ENCODE assay signal across 1 cellular context in the genomic region with DNA sequence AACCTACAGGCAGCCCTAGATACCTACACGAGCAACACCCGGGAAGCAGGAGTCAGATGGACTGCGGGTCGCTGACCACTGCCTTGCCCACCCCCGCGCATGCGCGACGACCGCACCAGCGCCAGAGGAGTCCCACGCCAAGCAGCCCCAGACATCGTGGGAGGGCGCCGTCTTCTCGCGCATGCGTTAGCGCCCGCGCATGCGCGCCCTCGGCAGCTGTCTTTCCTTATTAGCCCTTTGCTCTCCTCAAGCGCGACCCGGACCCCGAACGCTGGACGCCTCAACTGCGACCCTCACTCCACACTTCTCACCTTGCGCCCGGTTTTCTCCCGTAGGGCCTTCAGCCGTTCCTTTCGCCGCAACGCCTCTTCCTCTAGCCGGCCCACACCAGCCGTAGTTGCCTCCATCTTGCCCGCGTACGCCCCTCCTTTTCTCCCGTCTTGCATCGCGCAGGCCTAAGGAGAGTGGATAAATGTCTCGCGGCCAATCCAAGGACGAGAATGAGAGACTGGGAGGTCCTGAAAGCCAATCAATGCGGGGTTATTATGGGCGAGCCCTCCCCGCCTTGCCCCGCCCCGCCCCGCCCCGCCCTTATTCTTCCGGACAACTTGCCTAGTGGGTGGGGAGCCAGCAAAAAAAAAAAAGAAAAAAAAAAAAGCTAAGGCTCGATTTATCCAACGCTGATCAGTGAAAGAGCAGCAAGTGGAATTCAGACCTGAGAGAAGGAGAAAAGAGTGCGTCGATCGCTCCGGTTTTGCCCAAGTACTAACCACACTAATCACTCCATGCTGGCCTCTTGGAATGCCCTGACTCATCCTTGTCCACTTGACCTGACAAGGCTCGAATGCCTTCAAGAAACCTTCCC.
A peak's percentile ranks its signal among the peaks of the same experiment; 100 is the strongest.
TF ChIP-seq lines count a peak whose summit lies in the region.

A gene (minus strand): TSS at position 420 of the 865 bp plus-strand sequence. CDS start 13 bp downstream, at position 407.

TF ChIP-seq in K562, 482 proteins besides CTCF, POLR2A, EP300 and RAD21 (continued from another document and continues in another):
- TF ChIP-seq CEBPG (CRISPR knock-in tag; IDR thresholded peaks at IDR 0.05): peak; percentile 6; the same call in 1 of the 2 replicates
- no peak for TF ChIP-seq CEBPG (tag; conservative IDR thresholded peaks at IDR 0.05 in 1 of 2, IDR thresholded peaks at IDR 0.05 in 1 of 2)
- no peak for TF ChIP-seq ZNF347 (CRISPR knock-in tag; IDR thresholded peaks at IDR 0.05; ENCODE audit: low read depth)
- TF ChIP-seq, protein P1, sequence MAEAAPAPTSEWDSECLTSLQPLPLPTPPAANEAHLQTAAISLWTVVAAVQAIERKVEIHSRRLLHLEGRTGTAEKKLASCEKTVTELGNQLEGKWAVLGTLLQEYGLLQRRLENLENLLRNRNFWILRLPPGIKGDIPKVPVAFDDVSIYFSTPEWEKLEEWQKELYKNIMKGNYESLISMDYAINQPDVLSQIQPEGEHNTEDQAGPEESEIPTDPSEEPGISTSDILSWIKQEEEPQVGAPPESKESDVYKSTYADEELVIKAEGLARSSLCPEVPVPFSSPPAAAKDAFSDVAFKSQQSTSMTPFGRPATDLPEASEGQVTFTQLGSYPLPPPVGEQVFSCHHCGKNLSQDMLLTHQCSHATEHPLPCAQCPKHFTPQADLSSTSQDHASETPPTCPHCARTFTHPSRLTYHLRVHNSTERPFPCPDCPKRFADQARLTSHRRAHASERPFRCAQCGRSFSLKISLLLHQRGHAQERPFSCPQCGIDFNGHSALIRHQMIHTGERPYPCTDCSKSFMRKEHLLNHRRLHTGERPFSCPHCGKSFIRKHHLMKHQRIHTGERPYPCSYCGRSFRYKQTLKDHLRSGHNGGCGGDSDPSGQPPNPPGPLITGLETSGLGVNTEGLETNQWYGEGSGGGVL (CRISPR knock-in tag; IDR thresholded peaks at IDR 0.05): no peak
- no peak; the same call in 1 of the 2 replicates for TF ChIP-seq ZNF232 (CRISPR knock-in tag; IDR thresholded peaks at IDR 0.05)
- TF ChIP-seq, protein P2, sequence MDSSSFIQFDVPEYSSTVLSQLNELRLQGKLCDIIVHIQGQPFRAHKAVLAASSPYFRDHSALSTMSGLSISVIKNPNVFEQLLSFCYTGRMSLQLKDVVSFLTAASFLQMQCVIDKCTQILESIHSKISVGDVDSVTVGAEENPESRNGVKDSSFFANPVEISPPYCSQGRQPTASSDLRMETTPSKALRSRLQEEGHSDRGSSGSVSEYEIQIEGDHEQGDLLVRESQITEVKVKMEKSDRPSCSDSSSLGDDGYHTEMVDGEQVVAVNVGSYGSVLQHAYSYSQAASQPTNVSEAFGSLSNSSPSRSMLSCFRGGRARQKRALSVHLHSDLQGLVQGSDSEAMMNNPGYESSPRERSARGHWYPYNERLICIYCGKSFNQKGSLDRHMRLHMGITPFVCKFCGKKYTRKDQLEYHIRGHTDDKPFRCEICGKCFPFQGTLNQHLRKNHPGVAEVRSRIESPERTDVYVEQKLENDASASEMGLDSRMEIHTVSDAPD (CRISPR knock-in tag; IDR thresholded peaks at IDR 0.05): no peak
- peak; percentile 74; the same call in 1 of the 2 replicates for TF ChIP-seq ZNF212 (CRISPR knock-in tag; IDR thresholded peaks at IDR 0.05)
- TF ChIP-seq SIN3A (IDR thresholded peaks at IDR 0.05; ENCODE audit: borderline replicate concordance in 2 of 2, control insufficient read depth in 1 of 2, low read depth in 2 of 2, low read length in 2 of 2): peak; percentile 74 to 93; a peak in 2 of 4 replicates
- TF ChIP-seq ESRRA (IDR thresholded peaks at IDR 0.05; ENCODE audit: borderline replicate concordance, low read depth): peak; percentile 79; the same call in 1 of the 2 replicates
- TF ChIP-seq MCM5 (IDR thresholded peaks at IDR 0.05; ENCODE audit: low read depth): no peak
- TF ChIP-seq, protein P3, sequence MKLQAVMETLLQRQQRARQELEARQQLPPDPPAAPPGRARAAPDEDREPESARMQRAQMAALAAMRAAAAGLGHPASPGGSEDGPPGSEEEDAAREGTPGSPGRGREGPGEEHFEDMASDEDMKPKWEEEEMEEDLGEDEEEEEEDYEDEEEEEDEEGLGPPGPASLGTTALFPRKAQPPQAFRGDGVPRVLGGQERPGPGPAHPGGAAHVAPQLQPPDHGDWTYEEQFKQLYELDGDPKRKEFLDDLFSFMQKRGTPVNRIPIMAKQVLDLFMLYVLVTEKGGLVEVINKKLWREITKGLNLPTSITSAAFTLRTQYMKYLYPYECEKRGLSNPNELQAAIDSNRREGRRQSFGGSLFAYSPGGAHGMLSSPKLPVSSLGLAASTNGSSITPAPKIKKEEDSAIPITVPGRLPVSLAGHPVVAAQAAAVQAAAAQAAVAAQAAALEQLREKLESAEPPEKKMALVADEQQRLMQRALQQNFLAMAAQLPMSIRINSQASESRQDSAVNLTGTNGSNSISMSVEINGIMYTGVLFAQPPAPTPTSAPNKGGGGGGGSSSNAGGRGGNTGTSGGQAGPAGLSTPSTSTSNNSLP (IDR thresholded peaks at IDR 0.05; ENCODE audit: borderline replicate concordance, low read depth, low read length): peak; percentile 96; the same call in 1 of the 2 replicates
- TF ChIP-seq SREBF2 (CRISPR knock-in tag; IDR thresholded peaks at IDR 0.05): no peak
- no peak for TF ChIP-seq SPI1 (IDR thresholded peaks at IDR 0.05; ENCODE audit: borderline replicate concordance, low read depth, low read length)
- TF ChIP-seq NCOA2 (IDR thresholded peaks at IDR 0.05; ENCODE audit: partially characterized antibody in 2 of 2): no peak
- TF ChIP-seq, protein P4, sequence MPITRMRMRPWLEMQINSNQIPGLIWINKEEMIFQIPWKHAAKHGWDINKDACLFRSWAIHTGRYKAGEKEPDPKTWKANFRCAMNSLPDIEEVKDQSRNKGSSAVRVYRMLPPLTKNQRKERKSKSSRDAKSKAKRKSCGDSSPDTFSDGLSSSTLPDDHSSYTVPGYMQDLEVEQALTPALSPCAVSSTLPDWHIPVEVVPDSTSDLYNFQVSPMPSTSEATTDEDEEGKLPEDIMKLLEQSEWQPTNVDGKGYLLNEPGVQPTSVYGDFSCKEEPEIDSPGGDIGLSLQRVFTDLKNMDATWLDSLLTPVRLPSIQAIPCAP (CRISPR knock-in tag; IDR thresholded peaks at IDR 0.05; ENCODE audit: borderline replicate concordance): no peak
- TF ChIP-seq ZNF384 (IDR thresholded peaks at IDR 0.05; ENCODE audit: low read depth, low read length): peak; percentile 100
- TF ChIP-seq TCF3 (CRISPR knock-in tag; IDR thresholded peaks at IDR 0.05): peak; percentile 48
- TF ChIP-seq SP2 (IDR thresholded peaks at IDR 0.05; ENCODE audit: extremely low read depth, low read depth, low read length, poor library complexity, severe bottlenecking): peak; percentile 52
- TF ChIP-seq, protein P5, sequence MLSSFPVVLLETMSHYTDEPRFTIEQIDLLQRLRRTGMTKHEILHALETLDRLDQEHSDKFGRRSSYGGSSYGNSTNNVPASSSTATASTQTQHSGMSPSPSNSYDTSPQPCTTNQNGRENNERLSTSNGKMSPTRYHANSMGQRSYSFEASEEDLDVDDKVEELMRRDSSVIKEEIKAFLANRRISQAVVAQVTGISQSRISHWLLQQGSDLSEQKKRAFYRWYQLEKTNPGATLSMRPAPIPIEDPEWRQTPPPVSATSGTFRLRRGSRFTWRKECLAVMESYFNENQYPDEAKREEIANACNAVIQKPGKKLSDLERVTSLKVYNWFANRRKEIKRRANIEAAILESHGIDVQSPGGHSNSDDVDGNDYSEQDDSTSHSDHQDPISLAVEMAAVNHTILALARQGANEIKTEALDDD (IDR thresholded peaks at IDR 0.05): peak; percentile 85
- TF ChIP-seq, protein P6, sequence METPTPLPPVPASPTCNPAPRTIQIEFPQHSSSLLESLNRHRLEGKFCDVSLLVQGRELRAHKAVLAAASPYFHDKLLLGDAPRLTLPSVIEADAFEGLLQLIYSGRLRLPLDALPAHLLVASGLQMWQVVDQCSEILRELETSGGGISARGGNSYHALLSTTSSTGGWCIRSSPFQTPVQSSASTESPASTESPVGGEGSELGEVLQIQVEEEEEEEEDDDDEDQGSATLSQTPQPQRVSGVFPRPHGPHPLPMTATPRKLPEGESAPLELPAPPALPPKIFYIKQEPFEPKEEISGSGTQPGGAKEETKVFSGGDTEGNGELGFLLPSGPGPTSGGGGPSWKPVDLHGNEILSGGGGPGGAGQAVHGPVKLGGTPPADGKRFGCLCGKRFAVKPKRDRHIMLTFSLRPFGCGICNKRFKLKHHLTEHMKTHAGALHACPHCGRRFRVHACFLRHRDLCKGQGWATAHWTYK (CRISPR knock-in tag; IDR thresholded peaks at IDR 0.05): peak; percentile 82
- no peak for TF ChIP-seq ZNF217 (CRISPR knock-in tag; IDR thresholded peaks at IDR 0.05)
- TF ChIP-seq, protein P7, sequence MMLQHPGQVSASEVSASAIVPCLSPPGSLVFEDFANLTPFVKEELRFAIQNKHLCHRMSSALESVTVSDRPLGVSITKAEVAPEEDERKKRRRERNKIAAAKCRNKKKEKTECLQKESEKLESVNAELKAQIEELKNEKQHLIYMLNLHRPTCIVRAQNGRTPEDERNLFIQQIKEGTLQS (IDR thresholded peaks at IDR 0.05): peak; percentile 88
- TF ChIP-seq, protein P7 (CRISPR knock-in tag; conservative IDR thresholded peaks at IDR 0.05): no peak
- TF ChIP-seq, protein P8, sequence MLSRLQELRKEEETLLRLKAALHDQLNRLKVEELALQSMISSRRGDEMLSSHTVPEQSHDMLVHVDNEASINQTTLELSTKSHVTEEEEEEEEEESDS (CRISPR knock-in tag; IDR thresholded peaks at IDR 0.05): no peak
- TF ChIP-seq, protein P9, sequence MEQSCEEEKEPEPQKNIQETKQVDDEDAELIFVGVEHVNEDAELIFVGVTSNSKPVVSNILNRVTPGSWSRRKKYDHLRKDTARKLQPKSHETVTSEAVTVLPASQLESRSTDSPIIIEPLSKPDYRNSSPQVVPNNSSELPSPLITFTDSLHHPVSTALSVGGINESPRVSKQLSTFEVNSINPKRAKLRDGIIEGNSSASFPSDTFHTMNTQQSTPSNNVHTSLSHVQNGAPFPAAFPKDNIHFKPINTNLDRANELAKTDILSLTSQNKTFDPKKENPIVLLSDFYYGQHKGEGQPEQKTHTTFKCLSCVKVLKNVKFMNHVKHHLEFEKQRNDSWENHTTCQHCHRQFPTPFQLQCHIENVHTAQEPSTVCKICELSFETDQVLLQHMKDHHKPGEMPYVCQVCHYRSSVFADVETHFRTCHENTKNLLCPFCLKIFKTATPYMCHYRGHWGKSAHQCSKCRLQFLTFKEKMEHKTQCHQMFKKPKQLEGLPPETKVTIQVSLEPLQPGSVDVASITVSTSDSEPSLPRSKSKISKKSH (CRISPR knock-in tag; IDR thresholded peaks at IDR 0.05): no peak
- TF ChIP-seq, protein P10, sequence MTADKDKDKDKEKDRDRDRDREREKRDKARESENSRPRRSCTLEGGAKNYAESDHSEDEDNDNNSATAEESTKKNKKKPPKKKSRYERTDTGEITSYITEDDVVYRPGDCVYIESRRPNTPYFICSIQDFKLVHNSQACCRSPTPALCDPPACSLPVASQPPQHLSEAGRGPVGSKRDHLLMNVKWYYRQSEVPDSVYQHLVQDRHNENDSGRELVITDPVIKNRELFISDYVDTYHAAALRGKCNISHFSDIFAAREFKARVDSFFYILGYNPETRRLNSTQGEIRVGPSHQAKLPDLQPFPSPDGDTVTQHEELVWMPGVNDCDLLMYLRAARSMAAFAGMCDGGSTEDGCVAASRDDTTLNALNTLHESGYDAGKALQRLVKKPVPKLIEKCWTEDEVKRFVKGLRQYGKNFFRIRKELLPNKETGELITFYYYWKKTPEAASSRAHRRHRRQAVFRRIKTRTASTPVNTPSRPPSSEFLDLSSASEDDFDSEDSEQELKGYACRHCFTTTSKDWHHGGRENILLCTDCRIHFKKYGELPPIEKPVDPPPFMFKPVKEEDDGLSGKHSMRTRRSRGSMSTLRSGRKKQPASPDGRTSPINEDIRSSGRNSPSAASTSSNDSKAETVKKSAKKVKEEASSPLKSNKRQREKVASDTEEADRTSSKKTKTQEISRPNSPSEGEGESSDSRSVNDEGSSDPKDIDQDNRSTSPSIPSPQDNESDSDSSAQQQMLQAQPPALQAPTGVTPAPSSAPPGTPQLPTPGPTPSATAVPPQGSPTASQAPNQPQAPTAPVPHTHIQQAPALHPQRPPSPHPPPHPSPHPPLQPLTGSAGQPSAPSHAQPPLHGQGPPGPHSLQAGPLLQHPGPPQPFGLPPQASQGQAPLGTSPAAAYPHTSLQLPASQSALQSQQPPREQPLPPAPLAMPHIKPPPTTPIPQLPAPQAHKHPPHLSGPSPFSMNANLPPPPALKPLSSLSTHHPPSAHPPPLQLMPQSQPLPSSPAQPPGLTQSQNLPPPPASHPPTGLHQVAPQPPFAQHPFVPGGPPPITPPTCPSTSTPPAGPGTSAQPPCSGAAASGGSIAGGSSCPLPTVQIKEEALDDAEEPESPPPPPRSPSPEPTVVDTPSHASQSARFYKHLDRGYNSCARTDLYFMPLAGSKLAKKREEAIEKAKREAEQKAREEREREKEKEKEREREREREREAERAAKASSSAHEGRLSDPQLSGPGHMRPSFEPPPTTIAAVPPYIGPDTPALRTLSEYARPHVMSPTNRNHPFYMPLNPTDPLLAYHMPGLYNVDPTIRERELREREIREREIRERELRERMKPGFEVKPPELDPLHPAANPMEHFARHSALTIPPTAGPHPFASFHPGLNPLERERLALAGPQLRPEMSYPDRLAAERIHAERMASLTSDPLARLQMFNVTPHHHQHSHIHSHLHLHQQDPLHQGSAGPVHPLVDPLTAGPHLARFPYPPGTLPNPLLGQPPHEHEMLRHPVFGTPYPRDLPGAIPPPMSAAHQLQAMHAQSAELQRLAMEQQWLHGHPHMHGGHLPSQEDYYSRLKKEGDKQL (CRISPR knock-in tag; IDR thresholded peaks at IDR 0.05; ENCODE audit: borderline replicate concordance): no peak
- TF ChIP-seq, protein P11, sequence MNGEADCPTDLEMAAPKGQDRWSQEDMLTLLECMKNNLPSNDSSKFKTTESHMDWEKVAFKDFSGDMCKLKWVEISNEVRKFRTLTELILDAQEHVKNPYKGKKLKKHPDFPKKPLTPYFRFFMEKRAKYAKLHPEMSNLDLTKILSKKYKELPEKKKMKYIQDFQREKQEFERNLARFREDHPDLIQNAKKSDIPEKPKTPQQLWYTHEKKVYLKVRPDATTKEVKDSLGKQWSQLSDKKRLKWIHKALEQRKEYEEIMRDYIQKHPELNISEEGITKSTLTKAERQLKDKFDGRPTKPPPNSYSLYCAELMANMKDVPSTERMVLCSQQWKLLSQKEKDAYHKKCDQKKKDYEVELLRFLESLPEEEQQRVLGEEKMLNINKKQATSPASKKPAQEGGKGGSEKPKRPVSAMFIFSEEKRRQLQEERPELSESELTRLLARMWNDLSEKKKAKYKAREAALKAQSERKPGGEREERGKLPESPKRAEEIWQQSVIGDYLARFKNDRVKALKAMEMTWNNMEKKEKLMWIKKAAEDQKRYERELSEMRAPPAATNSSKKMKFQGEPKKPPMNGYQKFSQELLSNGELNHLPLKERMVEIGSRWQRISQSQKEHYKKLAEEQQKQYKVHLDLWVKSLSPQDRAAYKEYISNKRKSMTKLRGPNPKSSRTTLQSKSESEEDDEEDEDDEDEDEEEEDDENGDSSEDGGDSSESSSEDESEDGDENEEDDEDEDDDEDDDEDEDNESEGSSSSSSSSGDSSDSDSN (IDR thresholded peaks at IDR 0.05; ENCODE audit: borderline replicate concordance in 1 of 2, low read depth in 2 of 2, low read length in 2 of 2): 0 out of 4 replicates have a peak, but pooled peaks of 1 of the 2 experiments have one; percentile 14
- peak; percentile 94 for TF ChIP-seq POLR2H (tag; IDR thresholded peaks at IDR 0.05; ENCODE audit: low read depth)
- no peak for TF ChIP-seq RFX1 (IDR thresholded peaks at IDR 0.05)
- 0 out of 2 replicates have a peak, but pooled peaks have one; percentile 32 for TF ChIP-seq GABPB2 (CRISPR knock-in tag; conservative IDR thresholded peaks at IDR 0.05)
- TF ChIP-seq MYNN (IDR thresholded peaks at IDR 0.05): no peak
- TF ChIP-seq MYNN (CRISPR knock-in tag; IDR thresholded peaks at IDR 0.05): no peak
- TF ChIP-seq ZNF785 (CRISPR knock-in tag; IDR thresholded peaks at IDR 0.05): no peak
